Comparison of ENCODE assay signal across 10 cellular contexts in the genomic region with DNA sequence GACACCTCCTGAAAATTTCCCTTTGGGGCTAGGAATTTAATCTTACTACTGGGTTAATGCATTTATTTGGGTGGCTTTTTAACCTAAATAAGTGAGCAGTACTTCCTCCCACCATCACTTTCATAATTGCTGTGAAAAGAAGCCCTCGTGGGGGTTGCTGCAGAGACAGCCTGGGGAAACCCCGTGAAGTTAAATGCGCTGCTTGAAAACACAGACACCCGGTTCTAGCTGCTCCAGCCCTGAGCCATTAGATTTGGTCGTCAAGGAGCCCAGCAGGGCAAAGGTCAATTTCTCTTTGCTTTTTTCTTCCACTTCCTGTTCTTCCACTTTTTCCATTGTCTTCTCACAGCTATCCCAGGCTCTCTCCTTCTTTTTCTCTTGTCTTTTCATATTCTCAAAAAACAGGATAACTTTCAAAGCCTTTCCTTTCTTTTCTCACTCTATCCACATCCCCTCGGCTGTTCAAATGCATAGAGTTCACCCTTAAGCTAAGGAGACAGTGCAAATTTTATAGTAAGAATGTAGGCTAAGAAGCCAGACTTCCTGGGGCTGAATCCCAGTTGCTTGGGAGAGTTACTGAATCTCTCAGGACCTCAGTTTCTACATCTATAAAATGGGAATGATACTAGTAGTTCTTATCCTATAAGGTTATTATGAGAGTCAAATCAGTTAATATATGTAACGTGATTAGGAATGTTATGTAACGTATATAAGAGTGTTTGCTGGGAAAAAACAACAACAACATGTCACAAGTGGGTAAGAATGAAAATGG.
DNase-seq lines count a peak whose midpoint lies in the region; ATAC-seq and TF ChIP-seq lines count a peak whose summit lies in the region.
"Had no signal": no experiment of that assay in that cellular context is flagged by ENCODE, and none has a peak within 500 bp of the region (broad histone marks: within the 10 kb centered on the region; RNA-seq: fewer than 3 reads in every experiment).

No MANE protein-coding gene starts in this region.

- H4K20me1 ChIP-seq in smooth muscle cell (ENCODE audit: low read depth) = no peaks in the 10 kb centered on the region

- no peak for TF ChIP-seq POLR2A in Peyer's patch (IDR thresholded peaks at IDR 0.05)
- no peak for TF ChIP-seq POLR2A in uterus (IDR thresholded peaks at IDR 0.05)

- no peaks in the 10 kb centered on the region for H3K27me3 ChIP-seq in Peyer's patch
- H3K27me3 ChIP-seq in smooth muscle cell (ENCODE audit: low read depth) = no peaks in the 10 kb centered on the region
- no peaks in the 10 kb centered on the region for H3K27me3 ChIP-seq in uterus

- DNase-seq in NCI-H748 (lab: John Stamatoyannopoulos, UW; ENCODE audit: unreplicated experiment) = peak; percentile 13
- DNase-seq in NCI-H748 treated with DMSO at 0.1 percent for 48 hours (lab: John Stamatoyannopoulos, UW) = no peak
- DNase-seq in Peyer's patch = peak in 2 of 3 donors; percentile 55 to 77
- DNase-seq in smooth muscle cell (lab: John Stamatoyannopoulos, UW; ENCODE audit: unreplicated experiment) = no peak
- no peak for DNase-seq in midbrain (lab: John Stamatoyannopoulos, UW)
- no peak for DNase-seq in uterus
- DNase-seq in activated CD4-positive, alpha-beta T cell treated with anti-CD3 and anti-CD28 coated beads, Interleukin-2, amount 50 U/mL, for 4 hours = no peak
- DNase-seq: NCI-H1092 treated with DMSO at 0.1 percent for 48 hours; stimulated activated naive CD4-positive, alpha-beta T cell treated with Interleukin-2 at 50 U/mL for 16 hours had no signal

- H2AFZ ChIP-seq in smooth muscle cell (ENCODE audit: low read depth) = peak overlapping the region; percentile 24

- H3K36me3 ChIP-seq in Peyer's patch (no peaks in the 10 kb centered on the region), smooth muscle cell (ENCODE audit: low read depth) (no peaks in the 10 kb centered on the region), uterus (no peaks in the 10 kb centered on the region)

- peak; percentile 86 for ATAC-seq in HG02642 (IDR thresholded peaks at IDR 0.05; ENCODE audit: poor library complexity, unreplicated experiment)

- no peak overlapping the region for H3K9ac ChIP-seq in smooth muscle cell (ENCODE audit: low read depth)

- H3F3A ChIP-seq in smooth muscle cell (ENCODE audit: low read depth) = no peaks in the 10 kb centered on the region

- no peak overlapping the region for H3K4me2 ChIP-seq in smooth muscle cell

- H3K4me1 ChIP-seq in Peyer's patch (peaks cover 0 to 31% (median 5%) of the 10 kb centered on the region in 4 donors), smooth muscle cell (ENCODE audit: low read depth) (no peaks in the 10 kb centered on the region), uterus (no peaks in the 10 kb centered on the region)

- intact Hi-C loops in uterus (cut with DNase I; ENCODE audit: low total_unique reads) = no loop called here

- H3K79me2 ChIP-seq in smooth muscle cell (ENCODE audit: low read depth) = no peaks in the 10 kb centered on the region

- H3K9me3 ChIP-seq in Peyer's patch (no peaks in the 10 kb centered on the region), smooth muscle cell (replicated peaks; ENCODE audit: low read depth) (no peaks in the 10 kb centered on the region), uterus (no peaks in the 10 kb centered on the region)

- no peak for TF ChIP-seq CTCF in Peyer's patch (IDR thresholded peaks at IDR 0.05)
- no peak for TF ChIP-seq CTCF in smooth muscle cell (IDR thresholded peaks at IDR 0.05; ENCODE audit: borderline replicate concordance, insufficient read depth, poor library complexity, severe bottlenecking)
- TF ChIP-seq CTCF in uterus (IDR thresholded peaks at IDR 0.05) = no peak

- 50% methylated on average over 8 of the region's 8 CpGs for WGBS in smooth muscle cell (ENCODE audit: low lambda C conversion rate)

- H3K27ac ChIP-seq in Peyer's patch (peak overlapping the region in 3 of 4 donors; percentile 11 to 16 (median 15)), smooth muscle cell (ENCODE audit: low read depth) (no peak overlapping the region), uterus (no peak overlapping the region)

- H3K4me3 ChIP-seq in Peyer's patch (no peak overlapping the region), smooth muscle cell (no peak overlapping the region), uterus (no peak overlapping the region)

Comparison
In these comparisons a context has a peak if more than half of its experiments do, and no peak if none do; other contexts are left out.
1. DNase-seq: peak in NCI-H748 (single experiment) and Peyer's patch (2 of 3); none in NCI-H748 treated with DMSO at 0.1 percent for 48 hours (single experiment), smooth muscle cell (single experiment), midbrain (single experiment), uterus (0 of 2) and activated CD4-positive, alpha-beta T cell treated with anti-CD3 and anti-CD28 coated beads, Interleukin-2, amount 50 U/mL, for 4 hours (0 of 2).
2. H3K27ac ChIP-seq: peak in Peyer's patch (3 of 4); none in smooth muscle cell (single experiment) and uterus (0 of 2).